1 cellular context compared by ENCODE assay signal in the genomic region with DNA sequence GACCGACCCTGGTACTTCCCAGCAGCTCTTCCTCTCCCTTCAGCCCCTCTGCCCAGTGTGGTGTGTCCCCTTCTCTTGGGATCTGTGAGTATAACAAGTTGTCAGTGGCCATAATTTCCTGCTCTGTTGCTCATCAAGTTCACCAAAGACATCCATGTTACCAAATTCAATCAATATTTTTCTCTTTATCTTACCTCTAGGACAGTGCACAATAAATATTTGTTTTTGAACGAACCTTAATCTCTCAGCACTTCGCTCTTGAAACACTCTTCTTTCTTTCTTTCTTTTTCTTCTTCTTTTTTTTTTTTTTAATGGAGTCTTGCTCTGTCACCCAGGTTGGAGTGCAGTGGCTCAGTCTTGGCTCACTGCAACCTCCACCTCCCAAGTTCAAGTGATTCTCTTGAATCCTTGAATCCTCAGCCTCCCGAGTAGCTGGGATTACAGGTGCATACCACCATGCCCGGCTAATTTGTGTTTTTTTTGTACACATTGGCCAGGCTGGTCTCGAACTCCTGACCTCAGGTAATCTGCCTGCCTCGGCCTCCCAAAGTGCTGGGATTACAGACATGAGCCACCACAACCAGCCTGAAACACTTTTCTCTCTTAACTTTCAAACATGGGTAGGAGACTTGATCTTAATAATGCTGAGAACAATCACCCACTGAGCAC.
A peak's percentile ranks its signal among the peaks of the same experiment; 100 is the strongest.
TF ChIP-seq lines count a peak whose summit lies in the region.

No MANE protein-coding gene starts in this region.

TF ChIP-seq in HepG2, 621 proteins besides CTCF, POLR2A, EP300 and RAD21 (continued from another document and continues in another):
- TF ChIP-seq, protein P1, sequence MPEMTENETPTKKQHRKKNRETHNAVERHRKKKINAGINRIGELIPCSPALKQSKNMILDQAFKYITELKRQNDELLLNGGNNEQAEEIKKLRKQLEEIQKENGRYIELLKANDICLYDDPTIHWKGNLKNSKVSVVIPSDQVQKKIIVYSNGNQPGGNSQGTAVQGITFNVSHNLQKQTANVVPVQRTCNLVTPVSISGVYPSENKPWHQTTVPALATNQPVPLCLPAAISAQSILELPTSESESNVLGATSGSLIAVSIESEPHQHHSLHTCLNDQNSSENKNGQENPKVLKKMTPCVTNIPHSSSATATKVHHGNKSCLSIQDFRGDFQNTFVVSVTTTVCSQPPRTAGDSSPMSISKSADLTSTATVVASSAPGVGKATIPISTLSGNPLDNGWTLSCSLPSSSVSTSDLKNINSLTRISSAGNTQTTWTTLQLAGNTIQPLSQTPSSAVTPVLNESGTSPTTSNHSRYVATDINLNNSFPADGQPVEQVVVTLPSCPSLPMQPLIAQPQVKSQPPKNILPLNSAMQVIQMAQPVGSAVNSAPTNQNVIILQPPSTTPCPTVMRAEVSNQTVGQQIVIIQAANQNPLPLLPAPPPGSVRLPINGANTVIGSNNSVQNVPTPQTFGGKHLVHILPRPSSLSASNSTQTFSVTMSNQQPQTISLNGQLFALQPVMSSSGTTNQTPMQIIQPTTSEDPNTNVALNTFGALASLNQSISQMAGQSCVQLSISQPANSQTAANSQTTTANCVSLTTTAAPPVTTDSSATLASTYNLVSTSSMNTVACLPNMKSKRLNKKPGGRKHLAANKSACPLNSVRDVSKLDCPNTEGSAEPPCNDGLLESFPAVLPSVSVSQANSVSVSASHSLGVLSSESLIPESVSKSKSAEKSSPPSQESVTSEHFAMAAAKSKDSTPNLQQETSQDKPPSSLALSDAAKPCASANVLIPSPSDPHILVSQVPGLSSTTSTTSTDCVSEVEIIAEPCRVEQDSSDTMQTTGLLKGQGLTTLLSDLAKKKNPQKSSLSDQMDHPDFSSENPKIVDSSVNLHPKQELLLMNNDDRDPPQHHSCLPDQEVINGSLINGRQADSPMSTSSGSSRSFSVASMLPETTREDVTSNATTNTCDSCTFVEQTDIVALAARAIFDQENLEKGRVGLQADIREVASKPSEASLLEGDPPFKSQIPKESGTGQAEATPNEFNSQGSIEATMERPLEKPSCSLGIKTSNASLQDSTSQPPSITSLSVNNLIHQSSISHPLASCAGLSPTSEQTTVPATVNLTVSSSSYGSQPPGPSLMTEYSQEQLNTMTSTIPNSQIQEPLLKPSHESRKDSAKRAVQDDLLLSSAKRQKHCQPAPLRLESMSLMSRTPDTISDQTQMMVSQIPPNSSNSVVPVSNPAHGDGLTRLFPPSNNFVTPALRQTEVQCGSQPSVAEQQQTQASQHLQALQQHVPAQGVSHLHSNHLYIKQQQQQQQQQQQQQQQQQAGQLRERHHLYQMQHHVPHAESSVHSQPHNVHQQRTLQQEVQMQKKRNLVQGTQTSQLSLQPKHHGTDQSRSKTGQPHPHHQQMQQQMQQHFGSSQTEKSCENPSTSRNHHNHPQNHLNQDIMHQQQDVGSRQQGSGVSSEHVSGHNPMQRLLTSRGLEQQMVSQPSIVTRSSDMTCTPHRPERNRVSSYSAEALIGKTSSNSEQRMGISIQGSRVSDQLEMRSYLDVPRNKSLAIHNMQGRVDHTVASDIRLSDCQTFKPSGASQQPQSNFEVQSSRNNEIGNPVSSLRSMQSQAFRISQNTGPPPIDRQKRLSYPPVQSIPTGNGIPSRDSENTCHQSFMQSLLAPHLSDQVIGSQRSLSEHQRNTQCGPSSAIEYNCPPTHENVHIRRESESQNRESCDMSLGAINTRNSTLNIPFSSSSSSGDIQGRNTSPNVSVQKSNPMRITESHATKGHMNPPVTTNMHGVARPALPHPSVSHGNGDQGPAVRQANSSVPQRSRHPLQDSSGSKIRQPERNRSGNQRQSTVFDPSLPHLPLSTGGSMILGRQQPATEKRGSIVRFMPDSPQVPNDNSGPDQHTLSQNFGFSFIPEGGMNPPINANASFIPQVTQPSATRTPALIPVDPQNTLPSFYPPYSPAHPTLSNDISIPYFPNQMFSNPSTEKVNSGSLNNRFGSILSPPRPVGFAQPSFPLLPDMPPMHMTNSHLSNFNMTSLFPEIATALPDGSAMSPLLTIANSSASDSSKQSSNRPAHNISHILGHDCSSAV (CRISPR knock-in tag; IDR thresholded peaks at IDR 0.05; ENCODE audit: borderline replicate concordance), result no peak
- TF ChIP-seq, protein P2, sequence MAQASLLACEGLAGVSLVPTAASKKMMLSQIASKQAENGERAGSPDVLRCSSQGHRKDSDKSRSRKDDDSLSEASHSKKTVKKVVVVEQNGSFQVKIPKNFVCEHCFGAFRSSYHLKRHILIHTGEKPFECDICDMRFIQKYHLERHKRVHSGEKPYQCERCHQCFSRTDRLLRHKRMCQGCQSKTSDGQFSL (CRISPR knock-in tag; IDR thresholded peaks at IDR 0.05), result no peak
- TF ChIP-seq KLF9 (CRISPR knock-in tag; IDR thresholded peaks at IDR 0.05; ENCODE audit: low read depth) (no peak), ZBTB37 (CRISPR knock-in tag; IDR thresholded peaks at IDR 0.05) (peak; percentile 88), ZNF670 (CRISPR knock-in tag; IDR thresholded peaks at IDR 0.05; ENCODE audit: borderline replicate concordance) (no peak), ONECUT2 (CRISPR knock-in tag; IDR thresholded peaks at IDR 0.05) (peak; percentile 78), RARG (CRISPR knock-in tag; IDR thresholded peaks at IDR 0.05; ENCODE audit: low read depth) (no peak), ZNF263 (CRISPR knock-in tag; IDR thresholded peaks at IDR 0.05) (no peak), NR1H2 (CRISPR knock-in tag; IDR thresholded peaks at IDR 0.05; ENCODE audit: borderline replicate concordance, low read depth) (no peak), SRSF1 (optimal IDR thresholded peaks at IDR 0.05; ENCODE audit: low read depth, low read length) (no peak), AHR (CRISPR knock-in tag; IDR thresholded peaks at IDR 0.05) (no peak), HES4 (CRISPR knock-in tag; IDR thresholded peaks at IDR 0.05; ENCODE audit: borderline replicate concordance) (no peak), ZC3H4 (CRISPR knock-in tag; IDR thresholded peaks at IDR 0.05; ENCODE audit: borderline replicate concordance) (no peak), ZNF253 (CRISPR knock-in tag; IDR thresholded peaks at IDR 0.05; ENCODE audit: borderline replicate concordance) (no peak), ZBTB34 (CRISPR knock-in tag; IDR thresholded peaks at IDR 0.05) (peak; percentile 61; the same call in 1 of the 2 replicates), DPF2 (CRISPR knock-in tag; IDR thresholded peaks at IDR 0.05; ENCODE audit: borderline replicate concordance, low read depth) (no peak), KAT8 (CRISPR knock-in tag; IDR thresholded peaks at IDR 0.05) (no peak), AKAP8 (CRISPR knock-in tag; IDR thresholded peaks at IDR 0.05) (no peak), NAIF1 (CRISPR knock-in tag; IDR thresholded peaks at IDR 0.05; ENCODE audit: borderline replicate concordance) (no peak), ZNF331 (CRISPR knock-in tag; IDR thresholded peaks at IDR 0.05) (no peak), SP4 (CRISPR knock-in tag; IDR thresholded peaks at IDR 0.05) (no peak), NCOA5 (CRISPR knock-in tag; IDR thresholded peaks at IDR 0.05) (no peak), ARID3A (IDR thresholded peaks at IDR 0.05; ENCODE audit: low read depth, low read length) (0 out of 2 replicates have a peak, but pooled peaks have one; percentile 25), KDM2A (CRISPR knock-in tag; IDR thresholded peaks at IDR 0.05; ENCODE audit: borderline replicate concordance, low read depth) (no peak)
- TF ChIP-seq, protein P3, sequence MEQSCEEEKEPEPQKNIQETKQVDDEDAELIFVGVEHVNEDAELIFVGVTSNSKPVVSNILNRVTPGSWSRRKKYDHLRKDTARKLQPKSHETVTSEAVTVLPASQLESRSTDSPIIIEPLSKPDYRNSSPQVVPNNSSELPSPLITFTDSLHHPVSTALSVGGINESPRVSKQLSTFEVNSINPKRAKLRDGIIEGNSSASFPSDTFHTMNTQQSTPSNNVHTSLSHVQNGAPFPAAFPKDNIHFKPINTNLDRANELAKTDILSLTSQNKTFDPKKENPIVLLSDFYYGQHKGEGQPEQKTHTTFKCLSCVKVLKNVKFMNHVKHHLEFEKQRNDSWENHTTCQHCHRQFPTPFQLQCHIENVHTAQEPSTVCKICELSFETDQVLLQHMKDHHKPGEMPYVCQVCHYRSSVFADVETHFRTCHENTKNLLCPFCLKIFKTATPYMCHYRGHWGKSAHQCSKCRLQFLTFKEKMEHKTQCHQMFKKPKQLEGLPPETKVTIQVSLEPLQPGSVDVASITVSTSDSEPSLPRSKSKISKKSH (CRISPR knock-in tag; IDR thresholded peaks at IDR 0.05; ENCODE audit: borderline replicate concordance), result no peak
- TF ChIP-seq, protein P4, sequence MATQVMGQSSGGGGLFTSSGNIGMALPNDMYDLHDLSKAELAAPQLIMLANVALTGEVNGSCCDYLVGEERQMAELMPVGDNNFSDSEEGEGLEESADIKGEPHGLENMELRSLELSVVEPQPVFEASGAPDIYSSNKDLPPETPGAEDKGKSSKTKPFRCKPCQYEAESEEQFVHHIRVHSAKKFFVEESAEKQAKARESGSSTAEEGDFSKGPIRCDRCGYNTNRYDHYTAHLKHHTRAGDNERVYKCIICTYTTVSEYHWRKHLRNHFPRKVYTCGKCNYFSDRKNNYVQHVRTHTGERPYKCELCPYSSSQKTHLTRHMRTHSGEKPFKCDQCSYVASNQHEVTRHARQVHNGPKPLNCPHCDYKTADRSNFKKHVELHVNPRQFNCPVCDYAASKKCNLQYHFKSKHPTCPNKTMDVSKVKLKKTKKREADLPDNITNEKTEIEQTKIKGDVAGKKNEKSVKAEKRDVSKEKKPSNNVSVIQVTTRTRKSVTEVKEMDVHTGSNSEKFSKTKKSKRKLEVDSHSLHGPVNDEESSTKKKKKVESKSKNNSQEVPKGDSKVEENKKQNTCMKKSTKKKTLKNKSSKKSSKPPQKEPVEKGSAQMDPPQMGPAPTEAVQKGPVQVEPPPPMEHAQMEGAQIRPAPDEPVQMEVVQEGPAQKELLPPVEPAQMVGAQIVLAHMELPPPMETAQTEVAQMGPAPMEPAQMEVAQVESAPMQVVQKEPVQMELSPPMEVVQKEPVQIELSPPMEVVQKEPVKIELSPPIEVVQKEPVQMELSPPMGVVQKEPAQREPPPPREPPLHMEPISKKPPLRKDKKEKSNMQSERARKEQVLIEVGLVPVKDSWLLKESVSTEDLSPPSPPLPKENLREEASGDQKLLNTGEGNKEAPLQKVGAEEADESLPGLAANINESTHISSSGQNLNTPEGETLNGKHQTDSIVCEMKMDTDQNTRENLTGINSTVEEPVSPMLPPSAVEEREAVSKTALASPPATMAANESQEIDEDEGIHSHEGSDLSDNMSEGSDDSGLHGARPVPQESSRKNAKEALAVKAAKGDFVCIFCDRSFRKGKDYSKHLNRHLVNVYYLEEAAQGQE (IDR thresholded peaks at IDR 0.05; ENCODE audit: borderline replicate concordance in 1 of 2, low read depth in 1 of 2, low read length in 2 of 2), result no peak
- TF ChIP-seq, protein P5, sequence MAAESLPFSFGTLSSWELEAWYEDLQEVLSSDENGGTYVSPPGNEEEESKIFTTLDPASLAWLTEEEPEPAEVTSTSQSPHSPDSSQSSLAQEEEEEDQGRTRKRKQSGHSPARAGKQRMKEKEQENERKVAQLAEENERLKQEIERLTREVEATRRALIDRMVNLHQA (CRISPR knock-in tag; IDR thresholded peaks at IDR 0.05), result no peak
- TF ChIP-seq, protein P6, sequence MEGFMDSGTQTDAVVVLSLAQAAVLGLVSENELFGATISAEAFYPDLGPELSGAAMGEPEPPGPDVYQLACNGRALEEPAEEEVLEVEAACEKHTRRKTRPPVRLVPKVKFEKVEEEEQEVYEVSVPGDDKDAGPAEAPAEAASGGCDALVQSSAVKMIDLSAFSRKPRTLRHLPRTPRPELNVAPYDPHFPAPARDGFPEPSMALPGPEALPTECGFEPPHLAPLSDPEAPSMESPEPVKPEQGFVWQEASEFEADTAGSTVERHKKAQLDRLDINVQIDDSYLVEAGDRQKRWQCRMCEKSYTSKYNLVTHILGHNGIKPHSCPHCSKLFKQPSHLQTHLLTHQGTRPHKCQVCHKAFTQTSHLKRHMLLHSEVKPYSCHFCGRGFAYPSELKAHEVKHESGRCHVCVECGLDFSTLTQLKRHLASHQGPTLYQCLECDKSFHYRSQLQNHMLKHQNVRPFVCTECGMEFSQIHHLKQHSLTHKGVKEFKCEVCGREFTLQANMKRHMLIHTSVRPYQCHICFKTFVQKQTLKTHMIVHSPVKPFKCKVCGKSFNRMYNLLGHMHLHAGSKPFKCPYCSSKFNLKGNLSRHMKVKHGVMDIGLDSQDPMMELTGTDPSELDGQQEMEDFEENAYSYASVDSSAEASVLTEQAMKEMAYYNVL (CRISPR knock-in tag; IDR thresholded peaks at IDR 0.05; ENCODE audit: borderline replicate concordance), result 0 out of 2 replicates have a peak, but pooled peaks have one; percentile 55
